1 cellular context compared by ENCODE assay signal in the genomic region with DNA sequence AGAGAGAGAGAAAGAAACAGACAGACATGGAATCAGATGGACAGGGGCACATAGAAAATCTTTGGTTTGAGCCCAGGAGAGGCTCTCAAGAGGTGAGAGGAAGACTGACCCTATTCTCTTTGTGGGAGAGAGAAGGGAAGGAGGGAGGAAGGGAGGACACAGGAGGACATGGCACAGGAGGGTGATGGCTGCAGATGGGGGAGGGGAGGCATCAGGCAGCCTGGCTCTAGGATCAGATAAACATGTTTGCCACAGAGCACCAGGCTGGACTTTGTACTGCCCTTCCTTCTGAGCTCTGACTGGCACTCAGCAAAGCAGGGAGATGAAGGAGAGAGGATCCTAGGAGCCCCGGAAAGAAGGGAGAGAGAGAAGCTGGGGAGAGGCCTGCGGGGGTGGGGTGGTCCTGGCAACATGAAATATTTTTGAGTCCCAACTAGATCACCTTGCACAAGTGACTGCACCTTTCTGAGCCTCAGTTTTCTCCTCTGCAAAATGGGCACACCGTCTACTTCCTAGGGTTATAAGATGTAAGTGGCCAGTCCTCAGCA.
A peak's percentile ranks its signal among the peaks of the same experiment; 100 is the strongest.
TF ChIP-seq lines count a peak whose summit lies in the region.

No MANE protein-coding gene starts in this region.

TF ChIP-seq in HepG2, 621 proteins besides CTCF, POLR2A, EP300 and RAD21 (continued from another document and continues in another):
- TF ChIP-seq, protein P1, sequence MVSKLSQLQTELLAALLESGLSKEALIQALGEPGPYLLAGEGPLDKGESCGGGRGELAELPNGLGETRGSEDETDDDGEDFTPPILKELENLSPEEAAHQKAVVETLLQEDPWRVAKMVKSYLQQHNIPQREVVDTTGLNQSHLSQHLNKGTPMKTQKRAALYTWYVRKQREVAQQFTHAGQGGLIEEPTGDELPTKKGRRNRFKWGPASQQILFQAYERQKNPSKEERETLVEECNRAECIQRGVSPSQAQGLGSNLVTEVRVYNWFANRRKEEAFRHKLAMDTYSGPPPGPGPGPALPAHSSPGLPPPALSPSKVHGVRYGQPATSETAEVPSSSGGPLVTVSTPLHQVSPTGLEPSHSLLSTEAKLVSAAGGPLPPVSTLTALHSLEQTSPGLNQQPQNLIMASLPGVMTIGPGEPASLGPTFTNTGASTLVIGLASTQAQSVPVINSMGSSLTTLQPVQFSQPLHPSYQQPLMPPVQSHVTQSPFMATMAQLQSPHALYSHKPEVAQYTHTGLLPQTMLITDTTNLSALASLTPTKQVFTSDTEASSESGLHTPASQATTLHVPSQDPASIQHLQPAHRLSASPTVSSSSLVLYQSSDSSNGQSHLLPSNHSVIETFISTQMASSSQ (IDR thresholded peaks at IDR 0.05; ENCODE audit: low read depth): no peak
- TF ChIP-seq, protein P1 (CRISPR knock-in tag; IDR thresholded peaks at IDR 0.05; ENCODE audit: borderline replicate concordance): 0 out of 2 replicates have a peak, but pooled peaks have one; percentile 22
- TF ChIP-seq CHD4 (IDR thresholded peaks at IDR 0.05; ENCODE audit: borderline replicate concordance, low read length): peak; percentile 99
- TF ChIP-seq ZNF281 (CRISPR knock-in tag; IDR thresholded peaks at IDR 0.05; ENCODE audit: borderline replicate concordance): peak; percentile 98
- TF ChIP-seq ZNF709 (CRISPR knock-in tag; IDR thresholded peaks at IDR 0.05): peak; percentile 79; the same call in 1 of the 2 replicates
- TF ChIP-seq DMAP1 (CRISPR knock-in tag; IDR thresholded peaks at IDR 0.05): 0 out of 2 replicates have a peak, but pooled peaks have one; percentile 21
- TF ChIP-seq, protein P2, sequence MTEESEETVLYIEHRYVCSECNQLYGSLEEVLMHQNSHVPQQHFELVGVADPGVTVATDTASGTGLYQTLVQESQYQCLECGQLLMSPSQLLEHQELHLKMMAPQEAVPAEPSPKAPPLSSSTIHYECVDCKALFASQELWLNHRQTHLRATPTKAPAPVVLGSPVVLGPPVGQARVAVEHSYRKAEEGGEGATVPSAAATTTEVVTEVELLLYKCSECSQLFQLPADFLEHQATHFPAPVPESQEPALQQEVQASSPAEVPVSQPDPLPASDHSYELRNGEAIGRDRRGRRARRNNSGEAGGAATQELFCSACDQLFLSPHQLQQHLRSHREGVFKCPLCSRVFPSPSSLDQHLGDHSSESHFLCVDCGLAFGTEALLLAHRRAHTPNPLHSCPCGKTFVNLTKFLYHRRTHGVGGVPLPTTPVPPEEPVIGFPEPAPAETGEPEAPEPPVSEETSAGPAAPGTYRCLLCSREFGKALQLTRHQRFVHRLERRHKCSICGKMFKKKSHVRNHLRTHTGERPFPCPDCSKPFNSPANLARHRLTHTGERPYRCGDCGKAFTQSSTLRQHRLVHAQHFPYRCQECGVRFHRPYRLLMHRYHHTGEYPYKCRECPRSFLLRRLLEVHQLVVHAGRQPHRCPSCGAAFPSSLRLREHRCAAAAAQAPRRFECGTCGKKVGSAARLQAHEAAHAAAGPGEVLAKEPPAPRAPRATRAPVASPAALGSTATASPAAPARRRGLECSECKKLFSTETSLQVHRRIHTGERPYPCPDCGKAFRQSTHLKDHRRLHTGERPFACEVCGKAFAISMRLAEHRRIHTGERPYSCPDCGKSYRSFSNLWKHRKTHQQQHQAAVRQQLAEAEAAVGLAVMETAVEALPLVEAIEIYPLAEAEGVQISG (CRISPR knock-in tag; IDR thresholded peaks at IDR 0.05): peak; percentile 28; the same call in 1 of the 2 replicates
- TF ChIP-seq HES4 (CRISPR knock-in tag; IDR thresholded peaks at IDR 0.05; ENCODE audit: borderline replicate concordance): no peak
- 0 out of 2 replicates have a peak, but pooled peaks have one; percentile 70 for TF ChIP-seq MTA1 (CRISPR knock-in tag; IDR thresholded peaks at IDR 0.05; ENCODE audit: borderline replicate concordance)
- TF ChIP-seq E2F1 (CRISPR knock-in tag; IDR thresholded peaks at IDR 0.05): no peak
- peak; percentile 69; the same call in 1 of the 2 replicates for TF ChIP-seq ZNF24 (IDR thresholded peaks at IDR 0.05)
- TF ChIP-seq ZFP1 (CRISPR knock-in tag; IDR thresholded peaks at IDR 0.05): no peak
- TF ChIP-seq, protein P3, sequence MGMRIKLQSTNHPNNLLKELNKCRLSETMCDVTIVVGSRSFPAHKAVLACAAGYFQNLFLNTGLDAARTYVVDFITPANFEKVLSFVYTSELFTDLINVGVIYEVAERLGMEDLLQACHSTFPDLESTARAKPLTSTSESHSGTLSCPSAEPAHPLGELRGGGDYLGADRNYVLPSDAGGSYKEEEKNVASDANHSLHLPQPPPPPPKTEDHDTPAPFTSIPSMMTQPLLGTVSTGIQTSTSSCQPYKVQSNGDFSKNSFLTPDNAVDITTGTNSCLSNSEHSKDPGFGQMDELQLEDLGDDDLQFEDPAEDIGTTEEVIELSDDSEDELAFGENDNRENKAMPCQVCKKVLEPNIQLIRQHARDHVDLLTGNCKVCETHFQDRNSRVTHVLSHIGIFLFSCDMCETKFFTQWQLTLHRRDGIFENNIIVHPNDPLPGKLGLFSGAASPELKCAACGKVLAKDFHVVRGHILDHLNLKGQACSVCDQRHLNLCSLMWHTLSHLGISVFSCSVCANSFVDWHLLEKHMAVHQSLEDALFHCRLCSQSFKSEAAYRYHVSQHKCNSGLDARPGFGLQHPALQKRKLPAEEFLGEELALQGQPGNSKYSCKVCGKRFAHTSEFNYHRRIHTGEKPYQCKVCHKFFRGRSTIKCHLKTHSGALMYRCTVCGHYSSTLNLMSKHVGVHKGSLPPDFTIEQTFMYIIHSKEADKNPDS (CRISPR knock-in tag; IDR thresholded peaks at IDR 0.05): no peak
- TF ChIP-seq STAT6 (CRISPR knock-in tag; IDR thresholded peaks at IDR 0.05; ENCODE audit: borderline replicate concordance): no peak
- TF ChIP-seq SRSF9 (IDR thresholded peaks at IDR 0.05; ENCODE audit: borderline replicate concordance, insufficient read depth, low read depth, low read length, poor library complexity, severe bottlenecking): no peak
- TF ChIP-seq, protein P4, sequence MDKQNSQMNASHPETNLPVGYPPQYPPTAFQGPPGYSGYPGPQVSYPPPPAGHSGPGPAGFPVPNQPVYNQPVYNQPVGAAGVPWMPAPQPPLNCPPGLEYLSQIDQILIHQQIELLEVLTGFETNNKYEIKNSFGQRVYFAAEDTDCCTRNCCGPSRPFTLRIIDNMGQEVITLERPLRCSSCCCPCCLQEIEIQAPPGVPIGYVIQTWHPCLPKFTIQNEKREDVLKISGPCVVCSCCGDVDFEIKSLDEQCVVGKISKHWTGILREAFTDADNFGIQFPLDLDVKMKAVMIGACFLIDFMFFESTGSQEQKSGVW (CRISPR knock-in tag; IDR thresholded peaks at IDR 0.05; ENCODE audit: borderline replicate concordance): no peak
- no peak for TF ChIP-seq HHEX (CRISPR knock-in tag; IDR thresholded peaks at IDR 0.05)
- TF ChIP-seq PRDM4 (CRISPR knock-in tag; IDR thresholded peaks at IDR 0.05; ENCODE audit: borderline replicate concordance): no peak
- no peak for TF ChIP-seq GPN1 (CRISPR knock-in tag; IDR thresholded peaks at IDR 0.05; ENCODE audit: borderline replicate concordance)
- peak; percentile 79; the same call in 1 of the 2 replicates for TF ChIP-seq TARDBP (CRISPR knock-in tag; IDR thresholded peaks at IDR 0.05)
- no peak for TF ChIP-seq ARNTL (CRISPR knock-in tag; IDR thresholded peaks at IDR 0.05)
- TF ChIP-seq SOX6 (IDR thresholded peaks at IDR 0.05): no peak
- TF ChIP-seq SOX6 (CRISPR knock-in tag; IDR thresholded peaks at IDR 0.05): peak; percentile 71
- TF ChIP-seq ZNF331 (CRISPR knock-in tag; IDR thresholded peaks at IDR 0.05): 0 out of 2 replicates have a peak, but pooled peaks have one; percentile 48
- TF ChIP-seq TEAD2 (CRISPR knock-in tag; IDR thresholded peaks at IDR 0.05): no peak
- no peak for TF ChIP-seq FOXM1 (CRISPR knock-in tag; IDR thresholded peaks at IDR 0.05)
- no peak for TF ChIP-seq SOX13 (IDR thresholded peaks at IDR 0.05)
- TF ChIP-seq SOX13 (CRISPR knock-in tag; conservative IDR thresholded peaks at IDR 0.05 in 1 of 2, IDR thresholded peaks at IDR 0.05 in 1 of 2): peak in 1 of 2 experiments; percentile 49; a peak in 1 of 4 replicates
- no peak for TF ChIP-seq GTF3A (CRISPR knock-in tag; conservative IDR thresholded peaks at IDR 0.05)
- TF ChIP-seq SALL1 (CRISPR knock-in tag; IDR thresholded peaks at IDR 0.05): peak; percentile 76
- TF ChIP-seq, protein P5, sequence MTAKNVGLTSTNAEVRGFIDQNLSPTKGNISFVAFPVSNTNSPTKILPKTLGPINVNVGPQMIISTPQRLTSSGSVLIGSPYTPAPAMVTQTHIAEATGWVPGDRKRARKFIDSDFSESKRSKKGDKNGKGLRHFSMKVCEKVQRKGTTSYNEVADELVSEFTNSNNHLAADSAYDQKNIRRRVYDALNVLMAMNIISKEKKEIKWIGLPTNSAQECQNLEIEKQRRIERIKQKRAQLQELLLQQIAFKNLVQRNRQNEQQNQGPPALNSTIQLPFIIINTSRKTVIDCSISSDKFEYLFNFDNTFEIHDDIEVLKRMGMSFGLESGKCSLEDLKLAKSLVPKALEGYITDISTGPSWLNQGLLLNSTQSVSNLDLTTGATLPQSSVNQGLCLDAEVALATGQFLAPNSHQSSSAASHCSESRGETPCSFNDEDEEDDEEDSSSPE (CRISPR knock-in tag; IDR thresholded peaks at IDR 0.05): no peak
